ENCODE assay signal across 33 cellular contexts in the genomic region with DNA sequence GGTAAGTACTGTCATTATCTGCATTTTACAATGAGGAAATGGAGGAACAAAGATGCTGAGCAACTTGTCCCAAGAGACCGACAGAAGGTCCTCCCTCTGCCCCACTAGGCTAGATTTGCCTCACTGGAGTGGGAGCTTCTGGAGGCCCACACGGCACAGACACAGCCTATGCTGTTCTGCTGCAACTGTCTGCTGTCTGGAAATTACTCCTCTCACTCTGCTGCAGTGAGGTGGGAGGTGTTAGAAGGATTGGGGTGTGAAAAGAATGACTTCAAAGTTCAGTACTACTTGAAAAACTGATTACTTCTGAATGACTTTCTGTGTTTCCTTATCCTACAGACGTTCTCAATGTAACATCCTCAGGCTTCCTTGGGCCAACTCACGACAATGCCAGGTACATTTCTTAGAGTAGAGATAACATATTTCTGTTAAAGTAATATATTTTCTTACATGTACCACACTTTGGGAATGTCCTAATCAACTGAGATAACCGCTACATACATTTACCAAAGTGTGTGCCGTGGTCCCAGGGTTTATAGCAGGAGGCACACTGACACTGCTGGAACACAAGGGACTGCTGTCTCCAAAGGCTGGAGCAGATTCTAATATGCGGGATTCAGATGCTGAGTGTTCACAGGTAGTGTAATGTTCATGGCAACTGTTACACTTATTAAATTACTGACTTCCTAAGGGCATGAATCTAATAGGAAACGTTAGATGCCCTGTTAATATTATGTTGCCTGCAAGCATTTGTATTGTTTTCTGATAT. TPM values are rescaled to one million over a fixed set of nuclear protein-coding genes. Genes with fewer than 3 reads are reported as not detected.
A peak's percentile ranks its signal among the peaks of the same experiment; 100 is the strongest.
DNase-seq lines count a peak whose midpoint lies in the region; ATAC-seq and TF ChIP-seq lines count a peak whose summit lies in the region.
"Had no signal": no experiment of that assay in that cellular context is flagged by ENCODE, and none has a peak within 500 bp of the region (broad histone marks: within the 10 kb centered on the region; RNA-seq: fewer than 3 reads in every experiment).

No MANE protein-coding gene starts in this region.

- H3K36me3 ChIP-seq in GM23338 (ENCODE audit: insufficient read depth), result peaks cover 6% of the 10 kb centered on the region; the same call in 1 of the 2 replicates
- H3K36me3 ChIP-seq: SJCRH30, suprapubic skin, upper lobe of right lung had no signal

- H2AFZ ChIP-seq in GM23338, result peak overlapping the region; percentile 52; the same call in 1 of the 2 replicates
- H2AFZ ChIP-seq: parathyroid adenoma had no signal

- H3K27ac ChIP-seq in GM23338 (ENCODE audit: low read depth), result no peak overlapping the region
- H3K27ac ChIP-seq in VCaP, result no peak overlapping the region
- H3K27ac ChIP-seq: epithelial cell of prostate, parathyroid adenoma, SJCRH30, suprapubic skin, upper lobe of right lung had no signal

- no peaks in the 10 kb centered on the region for H3K9me3 Mint-ChIP-seq in activated naive CD4-positive, alpha-beta T cell treated with anti-CD3 and anti-CD28 coated beads for 36 hours
- peaks cover 4% of the 10 kb centered on the region for H3K9me3 Mint-ChIP-seq in activated naive CD4-positive, alpha-beta T cell treated with anti-CD3 and anti-CD28 coated beads, Interleukin-2, amount 10 ng/mL, durations not matched to agents 7 days and 5 days
- peaks cover 23% of the 10 kb centered on the region for H3K9me3 Mint-ChIP-seq in GM23338

- no peaks in the 10 kb centered on the region for H3K9me2 ChIP-seq in GM23338 (ENCODE audit: insufficient read depth)

- no peaks in the 10 kb centered on the region for H3K27me3 ChIP-seq in GM23338 (ENCODE audit: insufficient read depth)
- H3K27me3 ChIP-seq: suprapubic skin, upper lobe of right lung had no signal

- H3K79me2 ChIP-seq in GM23338 (replicated peaks; ENCODE audit: insufficient read depth), result no peaks in the 10 kb centered on the region
- H3K79me2 ChIP-seq: parathyroid adenoma had no signal

- no peak overlapping the region for H3K4me3 ChIP-seq in GM23338
- H3K4me3 ChIP-seq: SJCRH30, suprapubic skin, upper lobe of right lung had no signal

- CTCF ChIA-PET in activated naive CD4-positive, alpha-beta T cell treated with anti-CD3 and anti-CD28 coated beads for 36 hours (lab: Charles Lee), result interaction anchor here (0.7 to 2.7 kb wide), 4 partner anchors 10 to 319 kb away, joined by 3 to 12 read pairs (median 5); no protein-coding TSS in a partner anchor
- CTCF ChIA-PET in activated naive CD4-positive, alpha-beta T cell treated with anti-CD3 and anti-CD28 coated beads, Interleukin-2, amount 10 ng/mL, durations not matched to agents 7 days and 5 days (lab: Charles Lee), result interaction anchor here (3.3 kb wide), 1 partner anchor 319 kb away, joined by 25 read pairs; no protein-coding TSS in a partner anchor

- no peaks in the 10 kb centered on the region for H3K4me1 ChIP-seq in GM23338 (ENCODE audit: insufficient read depth)
- H3K4me1 ChIP-seq: Caco-2, parathyroid adenoma, SJCRH30, upper lobe of right lung had no signal

- intact Hi-C loops in activated naive CD4-positive, alpha-beta T cell treated with anti-CD3 and anti-CD28 coated beads for 36 hours (cut with micrococcal nuclease), result loop anchor here (2.0 kb wide), 1 partner anchor 251 kb away; no protein-coding TSS in a partner anchor

- no peaks in the 10 kb centered on the region for H3K36me3 Mint-ChIP-seq in activated naive CD4-positive, alpha-beta T cell treated with anti-CD3 and anti-CD28 coated beads for 36 hours (ENCODE audit: low read depth)
- H3K36me3 Mint-ChIP-seq in activated naive CD4-positive, alpha-beta T cell treated with anti-CD3 and anti-CD28 coated beads, Interleukin-2, amount 10 ng/mL, durations not matched to agents 7 days and 5 days, result no peaks in the 10 kb centered on the region
- peaks cover 13% of the 10 kb centered on the region; the same call in 2 of the 3 replicates for H3K36me3 Mint-ChIP-seq in GM23338 (ENCODE audit: low read depth)
- H3K36me3 Mint-ChIP-seq: CD14-positive monocyte, immature natural killer cell had no signal

- H3K4me1 Mint-ChIP-seq in activated naive CD4-positive, alpha-beta T cell treated with anti-CD3 and anti-CD28 coated beads for 36 hours (ENCODE audit: low read depth), result peaks cover 26% of the 10 kb centered on the region
- peaks cover 2% of the 10 kb centered on the region for H3K4me1 Mint-ChIP-seq in activated naive CD4-positive, alpha-beta T cell treated with anti-CD3 and anti-CD28 coated beads, Interleukin-2, amount 10 ng/mL, durations not matched to agents 7 days and 5 days
- H3K4me1 Mint-ChIP-seq in GM23338, result peaks cover 7% of the 10 kb centered on the region; the same call in 2 of the 3 replicates
- H3K4me1 Mint-ChIP-seq: CD14-positive monocyte, immature natural killer cell had no signal

- peak; percentile 6 for DNase-seq in activated naive CD4-positive, alpha-beta T cell treated with anti-CD3 and anti-CD28 coated beads for 36 hours
- DNase-seq in activated naive CD4-positive, alpha-beta T cell treated with anti-CD3 and anti-CD28 coated beads, Interleukin-2, amount 10 ng/mL, durations not matched to agents 7 days and 5 days, result no peak
- DNase-seq in GM23338 (ENCODE audit: low spot score) (no peak), putamen (ENCODE audit: low spot score) (peak; percentile 45)
- DNase-seq in activated effector memory CD4-positive, alpha-beta T cell treated with anti-CD3 and anti-CD28 coated beads, Interleukin-2, amount 50 U/mL, for 16 hours, result no peak
- DNase-seq: activated CD4-positive, alpha-beta T cell treated with anti-CD3 and anti-CD28 coated beads, Interleukin-2, amount 50 U/mL, for 4 hours; activated CD8-positive, alpha-beta memory T cell treated with anti-CD3 and anti-CD28 coated beads, Interleukin-2, amount 50 U/mL, for 4 hours; Caco-2; central memory CD4-positive, alpha-beta T cell; cortex of kidney; DMS79 treated with DMSO at 0.1 percent for 48 hours; effector memory CD4-positive, alpha-beta T cell; GDM1; immature natural killer cell; Kasumi-1; NCI-H1436 treated with DMSO at 0.1 percent for 48 hours; NCI-H2107; NCI-H446 treated with DMSO at 0.1 percent for 48 hours; NCI-H774; nephron progenitor cell; RPMI8226; SJCRH30; stimulated activated CD4-positive, alpha-beta T cell treated with anti-CD3 and anti-CD28 coated beads, Interleukin-4, amount 100 ng/mL, for 4 hours; T1000; upper lobe of right lung had no signal

- H3F3A ChIP-seq in GM23338 (replicated peaks; ENCODE audit: low read depth), result no peaks in the 10 kb centered on the region

- TF ChIP-seq CTCF in GM23338 (conservative IDR thresholded peaks at IDR 0.05; ENCODE audit: low read depth in 2 of 2) (no peak), VCaP (conservative IDR thresholded peaks at IDR 0.05) (peak; percentile 57)

- no peak for ATAC-seq in GM23338
- ATAC-seq in GM21737 (IDR thresholded peaks at IDR 0.05; ENCODE audit: unreplicated experiment), result no peak
- ATAC-seq: left lobe of liver, upper lobe of right lung, WTC11 had no signal

- no peak overlapping the region for H3K4me3 Mint-ChIP-seq in activated naive CD4-positive, alpha-beta T cell treated with anti-CD3 and anti-CD28 coated beads for 36 hours
- H3K4me3 Mint-ChIP-seq in activated naive CD4-positive, alpha-beta T cell treated with anti-CD3 and anti-CD28 coated beads, Interleukin-2, amount 10 ng/mL, durations not matched to agents 7 days and 5 days, result no peak overlapping the region
- no peak overlapping the region for H3K4me3 Mint-ChIP-seq in GM23338
- H3K4me3 Mint-ChIP-seq: CD14-positive monocyte, immature natural killer cell, nephron progenitor cell, WTC11 had no signal

- H3K4me2 ChIP-seq in GM23338, result no peak overlapping the region

- H3K27ac Mint-ChIP-seq in activated naive CD4-positive, alpha-beta T cell treated with anti-CD3 and anti-CD28 coated beads for 36 hours, result no peak overlapping the region
- no peak overlapping the region for H3K27ac Mint-ChIP-seq in activated naive CD4-positive, alpha-beta T cell treated with anti-CD3 and anti-CD28 coated beads, Interleukin-2, amount 10 ng/mL, durations not matched to agents 7 days and 5 days
- H3K27ac Mint-ChIP-seq in GM23338, result no peak overlapping the region
- H3K27ac Mint-ChIP-seq: CD14-positive monocyte, immature natural killer cell, nephron progenitor cell, WTC11 had no signal

- no peaks in the 10 kb centered on the region for H3K27me3 Mint-ChIP-seq in activated naive CD4-positive, alpha-beta T cell treated with anti-CD3 and anti-CD28 coated beads for 36 hours (ENCODE audit: low read depth)
- H3K27me3 Mint-ChIP-seq in activated naive CD4-positive, alpha-beta T cell treated with anti-CD3 and anti-CD28 coated beads, Interleukin-2, amount 10 ng/mL, durations not matched to agents 7 days and 5 days, result no peaks in the 10 kb centered on the region
- H3K27me3 Mint-ChIP-seq in GM23338 (ENCODE audit: insufficient read depth, low read depth, poor library complexity), result peaks cover 7% of the 10 kb centered on the region

- no peaks in the 10 kb centered on the region for H4K20me1 ChIP-seq in GM23338 (replicated peaks; ENCODE audit: insufficient read depth)

RNA-seq across cellular contexts. Expression of gene WASF3, which starts 53.5 kb away (rescaled TPM):
- total RNA-seq in activated naive CD4-positive, alpha-beta T cell treated with anti-CD3 and anti-CD28 coated beads for 36 hours, result not detected
- total RNA-seq in GM23338 (2014; rRNA removed; shearing (Covaris generic)), result 20.7 and 21.0 TPM in 2 replicates
- 9.9 and 10.5 TPM in 2 replicates for polyA plus RNA-seq in GM23338 (2016; fragmentation: Nextera tagmentation; extraction: Ambion mirVana)
- total RNA-seq: Caco-2 had no signal
- polyA plus RNA-seq: CD14-positive monocyte had no signal

Comparison
In these comparisons a context has a peak if more than half of its experiments do, and no peak if none do; other contexts are left out.
1. DNase-seq: peak in activated naive CD4-positive, alpha-beta T cell treated with anti-CD3 and anti-CD28 coated beads for 36 hours (single experiment) and putamen (single experiment); none in activated naive CD4-positive, alpha-beta T cell treated with anti-CD3 and anti-CD28 coated beads, Interleukin-2, amount 10 ng/mL, durations not matched to agents 7 days and 5 days (single experiment), GM23338 (single experiment) and activated effector memory CD4-positive, alpha-beta T cell treated with anti-CD3 and anti-CD28 coated beads, Interleukin-2, amount 50 U/mL, for 16 hours (single experiment).
2. RNA of gene WASF3, which starts 53.5 kb away (total RNA-seq): 20.7 to 21.0 TPM in GM23338; not detected in activated naive CD4-positive, alpha-beta T cell treated with anti-CD3 and anti-CD28 coated beads for 36 hours; every median in the first group is over 10 times any median in the second.